ENCODE assay signal across 2 cellular contexts in the genomic region with DNA sequence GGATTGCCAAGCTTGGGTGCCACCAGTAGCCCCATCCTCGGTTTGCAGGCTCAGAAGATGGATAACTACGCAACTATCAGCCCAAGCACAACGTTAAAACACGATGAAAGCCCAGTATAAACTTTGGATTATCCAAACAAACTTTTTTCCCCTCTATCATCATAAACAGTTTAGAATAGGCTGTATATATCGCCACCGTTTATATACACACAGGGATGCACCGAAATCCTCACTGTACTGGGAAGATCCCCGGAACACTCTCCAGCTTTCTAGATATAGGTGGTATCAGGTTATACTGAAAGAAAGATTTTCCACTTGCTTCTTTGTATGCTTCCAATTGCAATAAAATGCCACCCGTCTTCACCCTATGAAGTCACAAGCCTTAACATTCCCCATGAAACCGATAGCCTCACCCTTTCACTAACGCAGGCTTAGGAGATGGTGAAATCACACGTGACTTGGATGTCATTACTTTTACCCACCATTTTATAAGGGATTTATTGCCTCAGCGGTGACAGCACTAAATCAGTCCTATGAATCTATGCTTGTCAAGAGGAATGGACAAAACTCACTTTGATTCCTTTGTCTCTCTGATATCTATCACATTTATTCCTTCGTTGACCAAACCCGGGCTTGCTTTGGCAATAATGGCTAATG.
TF ChIP-seq lines count a peak whose summit lies in the region.

No MANE protein-coding gene starts in this region.

TF ChIP-seq in GM23338, 12 proteins besides CTCF, POLR2A, EP300 and RAD21:
- TF ChIP-seq EZH2phosphoT487 (IDR thresholded peaks at IDR 0.05; ENCODE audit: unreplicated experiment) (no peak), POLR2AphosphoS5 (IDR thresholded peaks at IDR 0.05; ENCODE audit: low read depth) (no peak), JUNB (IDR thresholded peaks at IDR 0.05; ENCODE audit: unreplicated experiment) (no peak), EZH2 (IDR thresholded peaks at IDR 0.05; ENCODE audit: low read depth, unreplicated experiment) (no peak)
- TF ChIP-seq, protein P1, sequence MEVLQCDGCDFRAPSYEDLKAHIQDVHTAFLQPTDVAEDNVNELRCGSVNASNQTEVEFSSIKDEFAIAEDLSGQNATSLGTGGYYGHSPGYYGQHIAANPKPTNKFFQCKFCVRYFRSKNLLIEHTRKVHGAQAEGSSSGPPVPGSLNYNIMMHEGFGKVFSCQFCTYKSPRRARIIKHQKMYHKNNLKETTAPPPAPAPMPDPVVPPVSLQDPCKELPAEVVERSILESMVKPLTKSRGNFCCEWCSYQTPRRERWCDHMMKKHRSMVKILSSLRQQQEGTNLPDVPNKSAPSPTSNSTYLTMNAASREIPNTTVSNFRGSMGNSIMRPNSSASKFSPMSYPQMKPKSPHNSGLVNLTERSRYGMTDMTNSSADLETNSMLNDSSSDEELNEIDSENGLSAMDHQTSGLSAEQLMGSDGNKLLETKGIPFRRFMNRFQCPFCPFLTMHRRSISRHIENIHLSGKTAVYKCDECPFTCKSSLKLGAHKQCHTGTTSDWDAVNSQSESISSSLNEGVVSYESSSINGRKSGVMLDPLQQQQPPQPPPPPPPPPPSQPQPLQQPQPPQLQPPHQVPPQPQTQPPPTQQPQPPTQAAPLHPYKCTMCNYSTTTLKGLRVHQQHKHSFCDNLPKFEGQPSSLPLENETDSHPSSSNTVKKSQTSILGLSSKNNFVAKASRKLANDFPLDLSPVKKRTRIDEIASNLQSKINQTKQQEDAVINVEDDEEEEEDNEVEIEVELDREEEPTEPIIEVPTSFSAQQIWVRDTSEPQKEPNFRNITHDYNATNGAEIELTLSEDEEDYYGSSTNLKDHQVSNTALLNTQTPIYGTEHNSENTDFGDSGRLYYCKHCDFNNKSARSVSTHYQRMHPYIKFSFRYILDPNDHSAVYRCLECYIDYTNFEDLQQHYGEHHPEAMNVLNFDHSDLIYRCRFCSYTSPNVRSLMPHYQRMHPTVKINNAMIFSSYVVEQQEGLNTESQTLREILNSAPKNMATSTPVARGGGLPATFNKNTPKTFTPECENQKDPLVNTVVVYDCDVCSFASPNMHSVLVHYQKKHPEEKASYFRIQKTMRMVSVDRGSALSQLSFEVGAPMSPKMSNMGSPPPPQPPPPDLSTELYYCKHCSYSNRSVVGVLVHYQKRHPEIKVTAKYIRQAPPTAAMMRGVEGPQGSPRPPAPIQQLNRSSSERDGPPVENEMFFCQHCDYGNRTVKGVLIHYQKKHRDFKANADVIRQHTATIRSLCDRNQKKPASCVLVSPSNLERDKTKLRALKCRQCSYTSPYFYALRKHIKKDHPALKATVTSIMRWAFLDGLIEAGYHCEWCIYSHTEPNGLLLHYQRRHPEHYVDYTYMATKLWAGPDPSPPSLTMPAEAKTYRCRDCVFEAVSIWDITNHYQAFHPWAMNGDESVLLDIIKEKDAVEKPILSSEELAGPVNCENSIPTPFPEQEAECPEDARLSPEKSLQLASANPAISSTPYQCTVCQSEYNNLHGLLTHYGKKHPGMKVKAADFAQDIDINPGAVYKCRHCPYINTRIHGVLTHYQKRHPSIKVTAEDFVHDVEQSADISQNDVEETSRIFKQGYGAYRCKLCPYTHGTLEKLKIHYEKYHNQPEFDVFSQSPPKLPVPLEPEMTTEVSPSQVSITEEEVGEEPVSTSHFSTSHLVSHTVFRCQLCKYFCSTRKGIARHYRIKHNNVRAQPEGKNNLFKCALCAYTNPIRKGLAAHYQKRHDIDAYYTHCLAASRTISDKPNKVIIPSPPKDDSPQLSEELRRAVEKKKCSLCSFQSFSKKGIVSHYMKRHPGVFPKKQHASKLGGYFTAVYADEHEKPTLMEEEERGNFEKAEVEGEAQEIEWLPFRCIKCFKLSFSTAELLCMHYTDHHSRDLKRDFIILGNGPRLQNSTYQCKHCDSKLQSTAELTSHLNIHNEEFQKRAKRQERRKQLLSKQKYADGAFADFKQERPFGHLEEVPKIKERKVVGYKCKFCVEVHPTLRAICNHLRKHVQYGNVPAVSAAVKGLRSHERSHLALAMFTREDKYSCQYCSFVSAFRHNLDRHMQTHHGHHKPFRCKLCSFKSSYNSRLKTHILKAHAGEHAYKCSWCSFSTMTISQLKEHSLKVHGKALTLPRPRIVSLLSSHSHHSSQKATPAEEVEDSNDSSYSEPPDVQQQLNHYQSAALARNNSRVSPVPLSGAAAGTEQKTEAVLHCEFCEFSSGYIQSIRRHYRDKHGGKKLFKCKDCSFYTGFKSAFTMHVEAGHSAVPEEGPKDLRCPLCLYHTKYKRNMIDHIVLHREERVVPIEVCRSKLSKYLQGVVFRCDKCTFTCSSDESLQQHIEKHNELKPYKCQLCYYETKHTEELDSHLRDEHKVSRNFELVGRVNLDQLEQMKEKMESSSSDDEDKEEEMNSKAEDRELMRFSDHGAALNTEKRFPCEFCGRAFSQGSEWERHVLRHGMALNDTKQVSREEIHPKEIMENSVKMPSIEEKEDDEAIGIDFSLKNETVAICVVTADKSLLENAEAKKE (CRISPR knock-in tag; IDR thresholded peaks at IDR 0.05), result no peak
- TF ChIP-seq, protein P2, sequence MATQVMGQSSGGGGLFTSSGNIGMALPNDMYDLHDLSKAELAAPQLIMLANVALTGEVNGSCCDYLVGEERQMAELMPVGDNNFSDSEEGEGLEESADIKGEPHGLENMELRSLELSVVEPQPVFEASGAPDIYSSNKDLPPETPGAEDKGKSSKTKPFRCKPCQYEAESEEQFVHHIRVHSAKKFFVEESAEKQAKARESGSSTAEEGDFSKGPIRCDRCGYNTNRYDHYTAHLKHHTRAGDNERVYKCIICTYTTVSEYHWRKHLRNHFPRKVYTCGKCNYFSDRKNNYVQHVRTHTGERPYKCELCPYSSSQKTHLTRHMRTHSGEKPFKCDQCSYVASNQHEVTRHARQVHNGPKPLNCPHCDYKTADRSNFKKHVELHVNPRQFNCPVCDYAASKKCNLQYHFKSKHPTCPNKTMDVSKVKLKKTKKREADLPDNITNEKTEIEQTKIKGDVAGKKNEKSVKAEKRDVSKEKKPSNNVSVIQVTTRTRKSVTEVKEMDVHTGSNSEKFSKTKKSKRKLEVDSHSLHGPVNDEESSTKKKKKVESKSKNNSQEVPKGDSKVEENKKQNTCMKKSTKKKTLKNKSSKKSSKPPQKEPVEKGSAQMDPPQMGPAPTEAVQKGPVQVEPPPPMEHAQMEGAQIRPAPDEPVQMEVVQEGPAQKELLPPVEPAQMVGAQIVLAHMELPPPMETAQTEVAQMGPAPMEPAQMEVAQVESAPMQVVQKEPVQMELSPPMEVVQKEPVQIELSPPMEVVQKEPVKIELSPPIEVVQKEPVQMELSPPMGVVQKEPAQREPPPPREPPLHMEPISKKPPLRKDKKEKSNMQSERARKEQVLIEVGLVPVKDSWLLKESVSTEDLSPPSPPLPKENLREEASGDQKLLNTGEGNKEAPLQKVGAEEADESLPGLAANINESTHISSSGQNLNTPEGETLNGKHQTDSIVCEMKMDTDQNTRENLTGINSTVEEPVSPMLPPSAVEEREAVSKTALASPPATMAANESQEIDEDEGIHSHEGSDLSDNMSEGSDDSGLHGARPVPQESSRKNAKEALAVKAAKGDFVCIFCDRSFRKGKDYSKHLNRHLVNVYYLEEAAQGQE (IDR thresholded peaks at IDR 0.05; ENCODE audit: unreplicated experiment), result no peak
TF ChIP-seq in GM23338: peak in this region for 0.

TF ChIP-seq in H1, 55 proteins besides CTCF, POLR2A, EP300 and RAD21:
- no peak for TF ChIP-seq TBP (IDR thresholded peaks at IDR 0.05; ENCODE audit: low read depth, low read length)
- TF ChIP-seq KDM1A (IDR thresholded peaks at IDR 0.05; ENCODE audit: borderline replicate concordance, low read length), result no peak
- TF ChIP-seq CTBP2 (IDR thresholded peaks at IDR 0.05; ENCODE audit: borderline replicate concordance, insufficient read depth, insufficient read length, low read length), result no peak
